Comparison of ENCODE assay signal across 8 cellular contexts in the genomic region with DNA sequence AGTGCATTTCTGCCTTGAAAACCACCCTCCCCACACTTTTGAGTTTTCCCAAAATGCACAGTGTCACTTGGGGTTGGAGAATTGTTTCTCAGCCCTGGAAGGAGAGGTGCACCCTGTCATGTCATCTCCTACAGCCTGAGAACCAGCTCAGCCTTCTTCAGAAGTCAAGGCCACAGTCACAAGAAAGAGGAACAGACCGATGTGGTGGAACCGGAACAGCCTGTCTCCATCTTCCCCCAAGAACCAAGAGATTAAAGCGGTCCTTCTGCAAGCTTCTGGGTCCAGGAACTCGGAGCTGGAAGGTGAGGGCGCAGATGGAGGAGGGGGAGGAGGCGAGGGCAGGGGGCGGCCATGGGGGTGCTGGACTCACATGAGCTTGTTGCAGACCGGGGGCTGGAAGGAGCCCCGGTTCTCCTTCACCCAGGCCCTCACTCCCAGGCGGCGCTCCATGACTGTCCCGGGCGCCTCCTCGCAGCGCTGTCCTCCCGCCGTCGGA. TPM values are rescaled to one million over a fixed set of nuclear protein-coding genes. Genes with fewer than 3 reads are reported as not detected.
DNase-seq lines count a peak whose midpoint lies in the region; ATAC-seq and TF ChIP-seq lines count a peak whose summit lies in the region.

No MANE protein-coding gene starts in this region.

- peak; percentile 26 for ATAC-seq in CD8-positive, alpha-beta T cell
- peak; percentile 63 for ATAC-seq in GM23338
- ATAC-seq in T-cell (replicated peaks in 1 of 4): peak; percentile 41 to 62 (median 46)

- H3K9me2 ChIP-seq in GM23338 (ENCODE audit: insufficient read depth) (0 out of 2 replicates have a peak, but pooled peaks cover 3% of the 10 kb centered on the region), Karpas-422 (replicated peaks; ENCODE audit: insufficient read depth, low read length) (no peaks in the 10 kb centered on the region)

- H4K20me1 ChIP-seq in GM23338 (replicated peaks; ENCODE audit: insufficient read depth): no peaks in the 10 kb centered on the region
- H4K20me1 ChIP-seq in Karpas-422 (ENCODE audit: insufficient read depth, low read depth, low read length): no peaks in the 10 kb centered on the region

- no peaks in the 10 kb centered on the region for H3K9me3 ChIP-seq in CD8-positive, alpha-beta T cell (ENCODE audit: low read length)
- H3K9me3 ChIP-seq in ovary: no peaks in the 10 kb centered on the region
- H3K9me3 ChIP-seq in Karpas-422 (ENCODE audit: low read length): no peaks in the 10 kb centered on the region

- H3K79me2 ChIP-seq in GM23338 (replicated peaks; ENCODE audit: insufficient read depth) (no peaks in the 10 kb centered on the region), Karpas-422 (ENCODE audit: low read length) (no peaks in the 10 kb centered on the region)

- no peak overlapping the region for H3K27ac ChIP-seq in CD8-positive, alpha-beta T cell (ENCODE audit: low read depth, low read length)
- H3K27ac ChIP-seq in GM23338 (ENCODE audit: low read depth) (no peak overlapping the region), ovary (peak overlapping the region; percentile 85 to 97), Karpas-422 (ENCODE audit: low read length) (no peak overlapping the region)

- no peaks in the 10 kb centered on the region for H3K9me3 Mint-ChIP-seq in CD8-positive, alpha-beta T cell
- H3K9me3 Mint-ChIP-seq in GM23338: no peaks in the 10 kb centered on the region; the same call in 2 of the 3 replicates
- no peaks in the 10 kb centered on the region for H3K9me3 Mint-ChIP-seq in T-cell

- no peak for TF ChIP-seq CTCF in CD8-positive, alpha-beta T cell (IDR thresholded peaks at IDR 0.05)
- no peak for TF ChIP-seq CTCF in GM23338 (conservative IDR thresholded peaks at IDR 0.05; ENCODE audit: low read depth in 2 of 2)
- no peak for TF ChIP-seq CTCF in fibroblast of villous mesenchyme (IDR thresholded peaks at IDR 0.05; ENCODE audit: insufficient read depth, low read depth, low read length)
- TF ChIP-seq CTCF in ovary (IDR thresholded peaks at IDR 0.05): no peak

- H3K27me3 ChIP-seq in CD8-positive, alpha-beta T cell (ENCODE audit: insufficient read depth, low read length): peaks cover 5% of the 10 kb centered on the region
- peaks cover 33% of the 10 kb centered on the region for H3K27me3 ChIP-seq in GM23338 (ENCODE audit: insufficient read depth)
- H3K27me3 ChIP-seq in ovary: no peaks in the 10 kb centered on the region
- no peaks in the 10 kb centered on the region for H3K27me3 ChIP-seq in Karpas-422 (ENCODE audit: low read length)

- peaks cover 40% of the 10 kb centered on the region for H3K4me1 Mint-ChIP-seq in CD8-positive, alpha-beta T cell (ENCODE audit: low read depth)
- H3K4me1 Mint-ChIP-seq in GM23338 (peaks cover 32% of the 10 kb centered on the region), T-cell (peaks cover 28 to 35% (median 28%) of the 10 kb centered on the region in 3 donors)

- DNase-seq in CD8-positive, alpha-beta T cell: no peak
- DNase-seq in GM23338 (ENCODE audit: low spot score): no peak
- peak in 4 of 34 experiments; percentile 6 to 25 (median 10) for DNase-seq in T-cell
- DNase-seq in fibroblast of villous mesenchyme (ENCODE audit: low read depth): no peak
- DNase-seq in ovary: peak in 1 of 5 donors; percentile 76
- DNase-seq in effector CD4-positive, alpha-beta T cell: no peak
- DNase-seq in HUDEP-2 (lab: John Stamatoyannopoulos, UW; ENCODE audit: unreplicated experiment in 76 of 76): no peak
- no peak for DNase-seq in Karpas-422

- no peaks in the 10 kb centered on the region for H3K36me3 ChIP-seq in CD8-positive, alpha-beta T cell (ENCODE audit: insufficient read depth, low read length)
- no peaks in the 10 kb centered on the region for H3K36me3 ChIP-seq in GM23338 (ENCODE audit: insufficient read depth)
- no peaks in the 10 kb centered on the region for H3K36me3 ChIP-seq in ovary
- no peaks in the 10 kb centered on the region for H3K36me3 ChIP-seq in Karpas-422 (ENCODE audit: insufficient read depth, low read length)

- peak overlapping the region; percentile 98 for H3K4me2 ChIP-seq in GM23338
- H3K4me2 ChIP-seq in Karpas-422 (ENCODE audit: low read depth, low read length, poor library complexity, severe bottlenecking): no peak overlapping the region

- H3K4me3 Mint-ChIP-seq in CD8-positive, alpha-beta T cell: peak overlapping the region; percentile 77
- H3K4me3 Mint-ChIP-seq in GM23338: peak overlapping the region; percentile 83
- H3K4me3 Mint-ChIP-seq in T-cell: peak overlapping the region; percentile 64 to 75 (median 72)

- peaks cover 31% of the 10 kb centered on the region for H3K27me3 Mint-ChIP-seq in CD8-positive, alpha-beta T cell (ENCODE audit: low read depth)
- H3K27me3 Mint-ChIP-seq in GM23338 (ENCODE audit: insufficient read depth, low read depth, poor library complexity): peaks cover 27% of the 10 kb centered on the region
- H3K27me3 Mint-ChIP-seq in T-cell: peaks cover 15 to 56% of the 10 kb centered on the region in 2 donors

- H3K36me3 Mint-ChIP-seq in CD8-positive, alpha-beta T cell: no peaks in the 10 kb centered on the region
- H3K36me3 Mint-ChIP-seq in GM23338 (ENCODE audit: low read depth) (no peaks in the 10 kb centered on the region; the same call in 1 of the 3 replicates), T-cell (no peaks in the 10 kb centered on the region)

- intact Hi-C loops in CD8-positive, alpha-beta T cell (cut with DNase I, micrococcal nuclease): loop anchor here in 1 of 2 experiments (2.0 kb wide), 1 partner anchor 19 kb away; no protein-coding TSS in a partner anchor
- intact Hi-C loops in ovary (cut with DNase I): no loop called here

- CTCF ChIA-PET in CD8-positive, alpha-beta T cell (lab: Charles Lee): no interaction called here
- CTCF ChIA-PET in T-cell (lab: Charles Lee): interaction anchor here (0.6 to 0.7 kb wide), 2 partner anchors 33 to 247 kb away, joined by 3 to 6 read pairs; no protein-coding TSS in a partner anchor

- H2AFZ ChIP-seq in GM23338 (peak overlapping the region; percentile 99), Karpas-422 (ENCODE audit: low read length) (no peak overlapping the region)

- TF ChIP-seq EP300 in ovary (IDR thresholded peaks at IDR 0.05): no peak

- TF ChIP-seq POLR2A in ovary (IDR thresholded peaks at IDR 0.05): no peak

- 3 to 5% (median 4%) methylated on average over 14 to 18 of the region's 18 CpGs for WGBS in ovary, 3 donors

- peak overlapping the region; percentile 55 for H3K4me3 ChIP-seq in CD8-positive, alpha-beta T cell (ENCODE audit: low read depth, low read length)
- H3K4me3 ChIP-seq in GM23338 (peak overlapping the region; percentile 89), fibroblast of villous mesenchyme (ENCODE audit: low read depth, low read length) (peak overlapping the region; percentile 47), ovary (peak overlapping the region; percentile 83), Karpas-422 (ENCODE audit: low read length) (no peak overlapping the region)

- peaks cover 15% of the 10 kb centered on the region for H3K4me1 ChIP-seq in CD8-positive, alpha-beta T cell (ENCODE audit: insufficient read depth, low read length)
- H3K4me1 ChIP-seq in GM23338 (ENCODE audit: insufficient read depth): peaks cover 17% of the 10 kb centered on the region
- peaks cover 13% of the 10 kb centered on the region for H3K4me1 ChIP-seq in ovary (ENCODE audit: insufficient read depth)
- H3K4me1 ChIP-seq in Karpas-422 (ENCODE audit: low read length): peaks cover 16% of the 10 kb centered on the region

- peak overlapping the region; percentile 72 for H3K27ac Mint-ChIP-seq in CD8-positive, alpha-beta T cell
- H3K27ac Mint-ChIP-seq in GM23338 (no peak overlapping the region), T-cell (no peak overlapping the region)

- no peak overlapping the region for H3K9ac ChIP-seq in Karpas-422 (ENCODE audit: low read length)

- peaks cover 13% of the 10 kb centered on the region for H3F3A ChIP-seq in GM23338 (replicated peaks; ENCODE audit: low read depth)

- POLR2A ChIA-PET in CD8-positive, alpha-beta T cell (lab: Charles Lee): interaction anchor here (0.8 kb wide), 1 partner anchor 804 kb away, joined by 3 read pairs; a partner anchor contains a TSS
- POLR2A ChIA-PET in T-cell (lab: Charles Lee): interaction anchor here in 1 of 2 donors (0.6 kb wide), 2 partner anchors 99 to 1289 kb away, joined by 3 read pairs; no protein-coding TSS in a partner anchor

RNA-seq across cellular contexts. Expression of a gene that starts 0.2 kb away (rescaled TPM):
- total RNA-seq in CD8-positive, alpha-beta T cell: not detected
- 0.97 and 2.6 TPM in 2 replicates for total RNA-seq in GM23338 (2014; rRNA removed; shearing (Covaris generic))
- polyA plus RNA-seq in GM23338 (2016; fragmentation: Nextera tagmentation; extraction: Ambion mirVana) (2.4 and 3.2 TPM in 2 replicates), ovary (10 to 100 TPM in 1 of 2 donors, 1 to 10 TPM in 1; 6.2 to 17.4 TPM)
- total RNA-seq in T-cell (under 1 TPM in 3 of 5 donors, not detected in 2; 0.38 to 0.72 (median 0.61) TPM), fibroblast of villous mesenchyme (0.43 and 1.6 TPM in 2 replicates), ovary (10 to 100 TPM in 6 of 7 donors, 1 to 10 TPM in 1; 8.8 to 33.0 (median 28.8) TPM)
- not detected in 2 replicates for total RNA-seq in Karpas-422 (2014; rRNA removed; shearing (Covaris generic); ENCODE audit: low replicate concordance)

RNA-seq across cellular contexts. Expression of a gene that starts 28.2 kb away (rescaled TPM):
- total RNA-seq in CD8-positive, alpha-beta T cell: under 1 TPM; 0.25 to 0.30 TPM
- total RNA-seq in GM23338 (2014; rRNA removed; shearing (Covaris generic)): 0.31 and 0.69 TPM in 2 replicates
- polyA plus RNA-seq in GM23338 (2016; fragmentation: Nextera tagmentation; extraction: Ambion mirVana) (1.2 and 1.5 TPM in 2 replicates), ovary (1 to 10 TPM in 1 of 2 donors, under 1 TPM in 1; 0.37 to 4.0 TPM)
- total RNA-seq in T-cell (under 1 TPM in 3 of 5 donors, not detected in 2; 0.13 to 0.22 (median 0.20) TPM), fibroblast of villous mesenchyme (under 0.01 TPM in 2 replicates), ovary (1 to 10 TPM; 1.0 to 7.8 (median 6.0) TPM)
- not detected in 2 replicates for total RNA-seq in Karpas-422 (2014; rRNA removed; shearing (Covaris generic); ENCODE audit: low replicate concordance)

Comparison
In these comparisons a context has a peak if more than half of its experiments do, and no peak if none do; other contexts are left out.
1. H3K27ac ChIP-seq: peak in ovary (2 of 2); none in CD8-positive, alpha-beta T cell (single experiment), GM23338 (single experiment) and Karpas-422 (single experiment).
2. Peak in every context shown above with its lines, with median percentiles within 50 percentile points of each other: ATAC-seq and H3K4me3 Mint-ChIP-seq.